Comparison of ENCODE assay signal across 20 cellular contexts in the genomic region with DNA sequence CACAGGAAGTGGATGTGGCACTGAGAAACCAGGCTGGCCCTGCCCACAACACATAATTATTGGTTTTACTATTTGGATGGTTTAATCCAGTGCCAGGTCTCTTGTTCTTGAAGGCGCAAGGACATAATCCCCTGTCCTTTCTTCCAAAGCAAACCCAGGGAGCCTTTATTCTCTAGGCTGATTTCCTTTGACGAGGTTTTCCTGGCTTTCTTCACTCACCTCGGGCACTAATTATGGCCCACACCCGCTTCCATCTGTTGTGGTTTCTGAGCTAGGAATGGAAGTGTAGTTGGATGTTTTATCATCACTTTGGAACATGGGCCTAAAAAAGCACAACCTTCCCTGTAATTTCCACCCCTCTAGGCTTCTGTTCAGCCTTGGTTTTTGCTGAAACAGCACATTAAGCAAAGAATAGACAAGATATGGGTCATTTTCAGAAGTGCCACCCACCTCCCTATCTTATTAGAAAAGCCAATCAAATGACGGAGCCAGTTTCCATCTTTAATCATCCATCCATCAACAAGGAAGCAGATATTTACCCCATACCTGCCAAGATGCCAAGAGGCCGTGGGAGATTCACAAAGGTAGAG.
DNase-seq lines count a peak whose midpoint lies in the region; ATAC-seq and TF ChIP-seq lines count a peak whose summit lies in the region.
"Had no signal": no experiment of that assay in that cellular context is flagged by ENCODE, and none has a peak within 500 bp of the region (broad histone marks: within the 10 kb centered on the region; RNA-seq: fewer than 3 reads in every experiment).

No MANE protein-coding gene starts in this region.

- CTCF ChIA-PET in activated CD8-positive, alpha-beta T cell treated with anti-CD3 and anti-CD28 coated beads, Interleukin-2, amount 10 ng/mL, durations not matched to agents 7 days and 5 days (lab: Charles Lee), result no interaction called here
- CTCF ChIA-PET in activated CD8-positive, alpha-beta T cell treated with anti-CD3 and anti-CD28 coated beads for 36 hours (lab: Charles Lee), result interaction anchor here (3.2 kb wide), 1 partner anchor 13 kb away, joined by 34 read pairs; no protein-coding TSS in a partner anchor

- TF ChIP-seq POLR2A in vagina (IDR thresholded peaks at IDR 0.05), result no peak

- H3K27me3 ChIP-seq in vagina, result no peaks in the 10 kb centered on the region

- peaks cover 24% of the 10 kb centered on the region for H3K27me3 Mint-ChIP-seq in activated CD8-positive, alpha-beta T cell treated with anti-CD3 and anti-CD28 coated beads, Interleukin-2, amount 10 ng/mL, durations not matched to agents 7 days and 5 days (ENCODE audit: low read depth)
- no peaks in the 10 kb centered on the region for H3K27me3 Mint-ChIP-seq in activated CD8-positive, alpha-beta T cell treated with anti-CD3 and anti-CD28 coated beads for 36 hours
- no peaks in the 10 kb centered on the region for H3K27me3 Mint-ChIP-seq in chondrocyte (ENCODE audit: low read depth)

- no peak overlapping the region for H3K4me3 Mint-ChIP-seq in activated CD8-positive, alpha-beta T cell treated with anti-CD3 and anti-CD28 coated beads, Interleukin-2, amount 10 ng/mL, durations not matched to agents 7 days and 5 days
- H3K4me3 Mint-ChIP-seq in activated CD8-positive, alpha-beta T cell treated with anti-CD3 and anti-CD28 coated beads for 36 hours, result no peak overlapping the region
- H3K4me3 Mint-ChIP-seq in chondrocyte (ENCODE audit: unreplicated experiment), result no peak overlapping the region
- H3K4me3 Mint-ChIP-seq: IgD-negative memory B cell had no signal

- no peak for ATAC-seq in activated CD8-positive, alpha-beta T cell treated with anti-CD3 and anti-CD28 coated beads, Interleukin-2, amount 10 ng/mL, durations not matched to agents 7 days and 5 days
- ATAC-seq in activated CD8-positive, alpha-beta T cell treated with anti-CD3 and anti-CD28 coated beads for 36 hours, result no peak
- ATAC-seq: GM12878, PC-3 had no signal

- H3K9me3 ChIP-seq in vagina, result no peaks in the 10 kb centered on the region
- H3K9me3 ChIP-seq: HAP-1 had no signal

- POLR2A ChIA-PET in activated CD8-positive, alpha-beta T cell treated with anti-CD3 and anti-CD28 coated beads, Interleukin-2, amount 10 ng/mL, durations not matched to agents 7 days and 5 days (lab: Charles Lee), result interaction anchor here (0.5 to 0.6 kb wide), 2 partner anchors 9 to 67 kb away, joined by 3 to 4 read pairs; no protein-coding TSS in a partner anchor
- POLR2A ChIA-PET in activated CD8-positive, alpha-beta T cell treated with anti-CD3 and anti-CD28 coated beads for 36 hours (lab: Charles Lee), result no interaction called here

- H3K27ac Mint-ChIP-seq in activated CD8-positive, alpha-beta T cell treated with anti-CD3 and anti-CD28 coated beads, Interleukin-2, amount 10 ng/mL, durations not matched to agents 7 days and 5 days, result no peak overlapping the region
- H3K27ac Mint-ChIP-seq in activated CD8-positive, alpha-beta T cell treated with anti-CD3 and anti-CD28 coated beads for 36 hours, result no peak overlapping the region
- no peak overlapping the region for H3K27ac Mint-ChIP-seq in chondrocyte (ENCODE audit: unreplicated experiment)
- H3K27ac Mint-ChIP-seq: IgD-negative memory B cell had no signal

- TF ChIP-seq CTCF in activated CD8-positive, alpha-beta T cell treated with anti-CD3 and anti-CD28 coated beads for 36 hours (IDR thresholded peaks at IDR 0.05), result no peak
- TF ChIP-seq CTCF in chondrocyte (IDR thresholded peaks at IDR 0.05), result no peak
- no peak for TF ChIP-seq CTCF in vagina (IDR thresholded peaks at IDR 0.05)

- H3K36me3 Mint-ChIP-seq in activated CD8-positive, alpha-beta T cell treated with anti-CD3 and anti-CD28 coated beads, Interleukin-2, amount 10 ng/mL, durations not matched to agents 7 days and 5 days (ENCODE audit: low read depth), result no peaks in the 10 kb centered on the region
- no peaks in the 10 kb centered on the region for H3K36me3 Mint-ChIP-seq in activated CD8-positive, alpha-beta T cell treated with anti-CD3 and anti-CD28 coated beads for 36 hours (ENCODE audit: low read depth)
- no peaks in the 10 kb centered on the region for H3K36me3 Mint-ChIP-seq in chondrocyte (ENCODE audit: low read depth)
- H3K36me3 Mint-ChIP-seq: IgD-negative memory B cell had no signal

- DNase-seq in activated CD8-positive, alpha-beta T cell treated with anti-CD3 and anti-CD28 coated beads, Interleukin-2, amount 10 ng/mL, durations not matched to agents 7 days and 5 days, result peak; percentile 26
- no peak for DNase-seq in activated CD8-positive, alpha-beta T cell treated with anti-CD3 and anti-CD28 coated beads for 36 hours
- DNase-seq in Jurkat, Clone E6-1 (ENCODE audit: low read depth, low spot score), result peak; percentile 30
- DNase-seq in cerebellum (ENCODE audit: low spot score) (peak; percentile 42), glomerular visceral epithelial cell (ENCODE audit: extremely low spot score) (no peak), chondrocyte (ENCODE audit: low spot score) (no peak), vagina (ENCODE audit: extremely low spot score in 2 of 2) (no peak)
- DNase-seq: DMS153, GM23248, NCI-H1092 treated with DMSO at 0.1 percent for 48 hours, NCI-H146, NCI-H2107, NCI-H510A, NCI-H774 had no signal

- H3K9me3 Mint-ChIP-seq in activated CD8-positive, alpha-beta T cell treated with anti-CD3 and anti-CD28 coated beads, Interleukin-2, amount 10 ng/mL, durations not matched to agents 7 days and 5 days (ENCODE audit: insufficient read depth), result no peaks in the 10 kb centered on the region
- no peaks in the 10 kb centered on the region for H3K9me3 Mint-ChIP-seq in activated CD8-positive, alpha-beta T cell treated with anti-CD3 and anti-CD28 coated beads for 36 hours
- peaks cover 2% of the 10 kb centered on the region for H3K9me3 Mint-ChIP-seq in chondrocyte (ENCODE audit: low read depth)
- H3K9me3 Mint-ChIP-seq: IgD-negative memory B cell had no signal

- H3K36me3 ChIP-seq in vagina, result no peaks in the 10 kb centered on the region
- H3K36me3 ChIP-seq: HAP-1 had no signal

- H3K4me3 ChIP-seq in Jurkat, Clone E6-1 (ENCODE audit: low read length), result no peak overlapping the region
- no peak overlapping the region for H3K4me3 ChIP-seq in vagina
- H3K4me3 ChIP-seq: GM12878, GM23248, HAP-1 had no signal

- H3K27ac ChIP-seq in vagina, result no peak overlapping the region
- H3K27ac ChIP-seq: C4-2B, GM23248, HL-60 had no signal

- intact Hi-C loops in activated CD8-positive, alpha-beta T cell treated with anti-CD3 and anti-CD28 coated beads for 36 hours (cut with micrococcal nuclease), result no loop called here
- intact Hi-C loops in vagina (cut with DNase I), result no loop called here

- peaks cover 6% of the 10 kb centered on the region for H3K4me1 ChIP-seq in vagina

- H3K4me1 Mint-ChIP-seq in activated CD8-positive, alpha-beta T cell treated with anti-CD3 and anti-CD28 coated beads, Interleukin-2, amount 10 ng/mL, durations not matched to agents 7 days and 5 days (ENCODE audit: low read depth), result peaks cover 14% of the 10 kb centered on the region
- no peaks in the 10 kb centered on the region for H3K4me1 Mint-ChIP-seq in activated CD8-positive, alpha-beta T cell treated with anti-CD3 and anti-CD28 coated beads for 36 hours (ENCODE audit: low read depth)
- peaks cover 17% of the 10 kb centered on the region for H3K4me1 Mint-ChIP-seq in chondrocyte (ENCODE audit: low read depth)
- H3K4me1 Mint-ChIP-seq: IgD-negative memory B cell had no signal

Comparison
In these comparisons a context has a peak if more than half of its experiments do, and no peak if none do; other contexts are left out.
1. DNase-seq: peak in activated CD8-positive, alpha-beta T cell treated with anti-CD3 and anti-CD28 coated beads, Interleukin-2, amount 10 ng/mL, durations not matched to agents 7 days and 5 days (single experiment), Jurkat, Clone E6-1 (single experiment) and cerebellum (single experiment); none in activated CD8-positive, alpha-beta T cell treated with anti-CD3 and anti-CD28 coated beads for 36 hours (single experiment), glomerular visceral epithelial cell (single experiment), chondrocyte (single experiment) and vagina (0 of 2).